Comparison of ENCODE assay signal across 12 cellular contexts in genomic region chr17:82967268-82968032, GRCh38.
"Had no signal": no experiment of that assay in that cellular context is flagged by ENCODE, and none has a peak within 500 bp of the region (broad histone marks: within the 10 kb centered on the region; RNA-seq: fewer than 3 reads in every experiment).

No MANE protein-coding gene starts in this region.

- H3K27me3 ChIP-seq: dorsolateral prefrontal cortex, esophagus muscularis mucosa, pancreas had no signal

- H3K27ac ChIP-seq: dorsolateral prefrontal cortex, esophagus muscularis mucosa, pancreas had no signal

- H3K9me3 Mint-ChIP-seq: immature natural killer cell, naive B cell had no signal

- ATAC-seq: left cardiac atrium, pancreas had no signal

- H3K9me3 ChIP-seq: esophagus muscularis mucosa, pancreas had no signal

- H3K4me1 ChIP-seq: pancreas had no signal

- H3K36me3 ChIP-seq: pancreas had no signal

- FAIRE-seq: astrocyte, pancreas had no signal

- H3K4me3 Mint-ChIP-seq: immature natural killer cell had no signal

- H3K27ac Mint-ChIP-seq: immature natural killer cell, naive B cell had no signal

- DNase-seq: activated CD4-positive, alpha-beta T cell treated with anti-CD3 and anti-CD28 coated beads, Interleukin-2, amount 50 U/mL, for 48 hours; activated effector memory CD4-positive, alpha-beta T cell treated with Interleukin-2 at 50 U/mL for 16 hours; activated naive CD4-positive, alpha-beta T cell treated with anti-CD3 and anti-CD28 coated beads, Interleukin-2, amount 50 U/mL, for 16 hours; dorsolateral prefrontal cortex; immature natural killer cell; left cardiac atrium; naive B cell; pancreas; stimulated activated CD4-positive, alpha-beta T cell treated with anti-CD3 and anti-CD28 coated beads, Interleukin-1b, Interleukin-23, amount 100 ng/mL, for 48 hours had no signal

- H3K36me3 Mint-ChIP-seq: naive B cell had no signal

- H3K4me3 ChIP-seq: dorsolateral prefrontal cortex, esophagus muscularis mucosa, lung, pancreas had no signal
